11 cellular contexts compared by ENCODE assay signal in genomic region chrX:9163153-9163790, GRCh38.
DNase-seq lines count a peak whose midpoint lies in the region; ATAC-seq and TF ChIP-seq lines count a peak whose summit lies in the region.
"Had no signal": no experiment of that assay in that cellular context is flagged by ENCODE, and none has a peak within 500 bp of the region (broad histone marks: within the 10 kb centered on the region; RNA-seq: fewer than 3 reads in every experiment).

No MANE protein-coding gene starts in this region.

- H3K4me1 ChIP-seq in tibial nerve: peaks cover 0 to 3% (median 0%) of the 10 kb centered on the region in 4 donors
- H3K4me1 ChIP-seq: adrenal gland had no signal

- TF ChIP-seq EP300 in tibial nerve (IDR thresholded peaks at IDR 0.05): no peak

- intact Hi-C loops in head of caudate nucleus (cut with DNase I): no loop called here

- H3K27ac ChIP-seq in tibial nerve: no peak overlapping the region
- H3K27ac ChIP-seq: adrenal gland had no signal

- no peak for TF ChIP-seq POLR2A in tibial nerve (IDR thresholded peaks at IDR 0.05)

- no peak overlapping the region for H3K4me3 ChIP-seq in tibial nerve
- H3K4me3 ChIP-seq: adrenal gland had no signal

- WGBS in tibial nerve, 2 donors: 23 to 28% methylated on average over 5 of the region's 5 CpGs

- H3K36me3 ChIP-seq in tibial nerve: no peaks in the 10 kb centered on the region
- H3K36me3 ChIP-seq: adrenal gland had no signal

- no peak for TF ChIP-seq CTCF in tibial nerve (IDR thresholded peaks at IDR 0.05)

- H3K27me3 ChIP-seq in tibial nerve: no peaks in the 10 kb centered on the region

- ATAC-seq in esophagus mucosa: no peak

- H3K9me3 ChIP-seq in tibial nerve: peaks cover 0 to 7% (median 2%) of the 10 kb centered on the region in 4 donors
- H3K9me3 ChIP-seq: adrenal gland had no signal

- DNase-seq in ELF-1 (ENCODE audit: low read depth, low spot score): peak; percentile 39
- DNase-seq in NCI-H1417 treated with DMSO at 0.1 percent for 48 hours (lab: John Stamatoyannopoulos, UW): peak; percentile 80
- peak; percentile 26 for DNase-seq in SHP77 treated with DMSO at 0.1 percent for 48 hours (lab: John Stamatoyannopoulos, UW)
- DNase-seq in iris pigment epithelial cell (ENCODE audit: low read depth): peak; percentile 30
- no peak for DNase-seq in tibial nerve (ENCODE audit: low spot score in 2 of 2)
- no peak for DNase-seq in head of caudate nucleus
- DNase-seq in SKM-1 (lab: John Stamatoyannopoulos, UW; ENCODE audit: unreplicated experiment): no peak
- DNase-seq: activated CD4-positive, alpha-beta T cell treated with anti-CD3 and anti-CD28 coated beads, Interleukin-2, amount 50 U/mL, for 4 hours; adrenal gland; H7 had no signal

Comparison
In these comparisons a context has a peak if more than half of its experiments do, and no peak if none do; other contexts are left out.
1. DNase-seq: peak in ELF-1 (single experiment), NCI-H1417 treated with DMSO at 0.1 percent for 48 hours (single experiment), SHP77 treated with DMSO at 0.1 percent for 48 hours (single experiment) and iris pigment epithelial cell (single experiment); none in tibial nerve (0 of 2), head of caudate nucleus (0 of 42) and SKM-1 (single experiment).